Comparison of ENCODE assay signal across 35 cellular contexts in the genomic region with DNA sequence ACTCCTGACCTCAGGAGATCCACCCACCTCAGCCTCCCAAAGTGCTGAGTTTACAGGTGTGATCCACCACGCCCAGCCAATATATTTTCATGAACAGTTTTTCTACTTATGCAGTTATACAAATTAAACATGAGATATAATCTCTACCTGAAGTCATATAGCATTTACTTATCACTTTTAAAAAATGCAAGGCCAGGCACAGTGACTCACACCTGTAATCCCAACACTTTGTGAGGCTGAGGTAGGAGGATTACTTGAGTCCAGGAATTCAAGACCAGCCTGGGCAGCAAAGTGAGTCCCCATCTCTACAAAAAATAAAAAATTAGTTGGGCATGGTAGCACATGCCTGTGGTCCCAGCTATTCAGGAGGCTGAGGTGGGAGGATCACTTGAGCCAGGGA.
"Had no signal": no experiment of that assay in that cellular context is flagged by ENCODE, and none has a peak within 500 bp of the region (broad histone marks: within the 10 kb centered on the region; RNA-seq: fewer than 3 reads in every experiment).

No MANE protein-coding gene starts in this region.

- H3K9me3 ChIP-seq: MG63 had no signal

- H3K36me3 ChIP-seq: brain microvascular endothelial cell, cardiac muscle cell, MG63 had no signal

- H3K27ac ChIP-seq: brain microvascular endothelial cell, cardiac muscle cell, PC-9, RWPE1, VCaP had no signal

- ATAC-seq: activated CD8-positive, alpha-beta T cell treated with anti-CD3 and anti-CD28 coated beads for 36 hours; activated T-cell treated with anti-CD3 and anti-CD28 coated beads, Interleukin-2, amount 50 U/mL, for 72 hours; activated T-helper 17 cell treated with anti-CD3 and anti-CD28 coated beads, Interleukin-2, amount 50 U/mL, for 72 hours; K562 had no signal

- DNase-seq: activated CD4-positive, alpha-beta T cell treated with anti-CD3 and anti-CD28 coated beads, Interleukin-2, amount 10 ng/mL, durations not matched to agents 24 days and 14 days; activated CD4-positive, alpha-beta T cell treated with anti-CD3 and anti-CD28 coated beads, Interleukin-2, amount 50 U/mL, for 4 hours; activated CD4-positive, CD25-positive, alpha-beta regulatory T cell; activated CD8-positive, alpha-beta T cell treated with anti-CD3 and anti-CD28 coated beads for 36 hours; activated effector memory CD4-positive, alpha-beta T cell treated with anti-CD3 and anti-CD28 coated beads, Interleukin-2, amount 50 U/mL, for 16 hours; activated naive CD4-positive, alpha-beta T cell; activated naive CD4-positive, alpha-beta T cell treated with anti-CD3 and anti-CD28 coated beads, Interleukin-2, amount 50 U/mL, for 16 hours; activated naive CD8-positive, alpha-beta T cell treated with anti-CD3 and anti-CD28 coated beads for 36 hours; activated T-cell treated with anti-CD3 and anti-CD28 coated beads, Interleukin-2, amount 50 U/mL, for 1 hour; activated T-cell treated with anti-CD3 and anti-CD28 coated beads, Interleukin-2, amount 50 U/mL, for 72 hours; amniotic stem cell; aorta; brain microvascular endothelial cell; MG63; MV-4-11; NCI-H1092; NCI-H1417; NCI-H146; NCI-H187; NCI-H2029 treated with DMSO at 0.1 percent for 48 hours; NCI-H2107; NCI-H2171; NCI-H446 treated with DMSO at 0.1 percent for 48 hours; NCI-H524 treated with DMSO at 0.1 percent for 48 hours; NK-92 treated with Interleukin-12 subunit alpha and Interleukin-12 subunit beta, amount 100 ng/mL, for 24 hours; Right ventricle myocardium superior; SW 1271; T-helper 1 cell; T-helper 9 cell had no signal

- H3K4me2 ChIP-seq: PC-9 had no signal

- H2AFZ ChIP-seq: PC-9 had no signal

- H3K27me3 ChIP-seq: brain microvascular endothelial cell, cardiac muscle cell, MG63 had no signal

- H3K4me3 ChIP-seq: cardiac muscle cell, K562, MG63, PC-9 had no signal
